ENCODE assay signal across 1 cellular context in genomic region chr19:29467824-29468401, GRCh38.
TF ChIP-seq lines count a peak whose summit lies in the region.

No MANE protein-coding gene starts in this region.

TF ChIP-seq in GM23338, 12 proteins besides CTCF, POLR2A, EP300 and RAD21 (continued from another document):
- TF ChIP-seq ZNF462 (CRISPR knock-in tag; IDR thresholded peaks at IDR 0.05) (no peak), EZH2phosphoT487 (IDR thresholded peaks at IDR 0.05; ENCODE audit: unreplicated experiment) (no peak), CREB1 (CRISPR knock-in tag; IDR thresholded peaks at IDR 0.05; ENCODE audit: low read depth) (no peak), STAT1 (IDR thresholded peaks at IDR 0.05; ENCODE audit: unreplicated experiment) (no peak), POLR2AphosphoS5 (IDR thresholded peaks at IDR 0.05; ENCODE audit: low read depth) (no peak), NANOG (IDR thresholded peaks at IDR 0.05; ENCODE audit: borderline replicate concordance) (no peak), EZH2 (IDR thresholded peaks at IDR 0.05; ENCODE audit: low read depth, unreplicated experiment) (no peak)
- TF ChIP-seq, protein P1, sequence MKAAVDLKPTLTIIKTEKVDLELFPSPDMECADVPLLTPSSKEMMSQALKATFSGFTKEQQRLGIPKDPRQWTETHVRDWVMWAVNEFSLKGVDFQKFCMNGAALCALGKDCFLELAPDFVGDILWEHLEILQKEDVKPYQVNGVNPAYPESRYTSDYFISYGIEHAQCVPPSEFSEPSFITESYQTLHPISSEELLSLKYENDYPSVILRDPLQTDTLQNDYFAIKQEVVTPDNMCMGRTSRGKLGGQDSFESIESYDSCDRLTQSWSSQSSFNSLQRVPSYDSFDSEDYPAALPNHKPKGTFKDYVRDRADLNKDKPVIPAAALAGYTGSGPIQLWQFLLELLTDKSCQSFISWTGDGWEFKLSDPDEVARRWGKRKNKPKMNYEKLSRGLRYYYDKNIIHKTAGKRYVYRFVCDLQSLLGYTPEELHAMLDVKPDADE (IDR thresholded peaks at IDR 0.05) = no peak
